ENCODE assay signal across 8 cellular contexts in the genomic region with DNA sequence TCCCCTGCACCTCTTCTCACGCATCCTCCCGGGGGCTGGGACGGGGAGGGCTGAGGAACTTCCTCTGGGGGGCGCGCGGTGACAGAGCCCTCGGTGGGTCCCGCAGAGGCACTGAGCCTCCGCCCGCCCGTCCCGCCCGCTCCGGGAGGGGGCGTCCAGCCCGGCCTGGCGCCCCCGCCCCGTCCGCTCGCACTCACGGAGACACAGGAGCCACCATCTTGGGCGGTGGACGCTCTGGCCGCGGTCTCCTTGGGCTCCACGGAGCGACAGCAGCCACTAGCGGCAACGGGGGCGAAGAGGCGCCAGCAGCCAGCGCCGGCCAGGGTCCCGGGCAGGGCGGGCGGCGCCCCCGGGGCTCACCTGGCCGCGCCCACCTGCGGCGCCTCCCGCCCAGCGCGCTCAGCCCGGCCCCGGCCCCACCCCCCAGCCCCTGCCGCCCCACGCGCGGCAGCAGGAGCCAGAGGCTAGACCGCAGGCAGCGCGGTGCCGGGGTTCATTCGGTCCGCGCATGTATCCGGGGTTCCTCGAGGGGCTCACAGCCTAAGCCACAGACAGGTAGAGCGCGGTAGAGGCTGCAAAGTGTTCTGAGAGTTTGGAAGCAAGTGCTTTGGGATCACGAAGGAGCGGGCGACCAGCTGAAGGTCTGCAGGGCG. TPM values are rescaled to one million over a fixed set of nuclear protein-coding genes. Genes with fewer than 3 reads are reported as not detected.
DNase-seq lines count a peak whose midpoint lies in the region; ATAC-seq and TF ChIP-seq lines count a peak whose summit lies in the region.

TSS of gene C17orf113 (minus strand) at position 242 of the 653 bp plus-strand sequence. CDS start 7,225 bp downstream, outside the sequence.

- no peaks in the 10 kb centered on the region for H3K9me3 ChIP-seq in ES-I3 (ENCODE audit: control insufficient read depth, insufficient read depth, low read length)
- H3K9me3 ChIP-seq in T-helper 17 cell (ENCODE audit: control insufficient read depth, low read length, poor library complexity, severe bottlenecking) = no peaks in the 10 kb centered on the region
- no peaks in the 10 kb centered on the region for H3K9me3 ChIP-seq in skeletal muscle tissue (ENCODE audit: control insufficient read depth in 3 of 3, low read length in 3 of 3)

- H3K4me3 Mint-ChIP-seq in IgD-negative memory B cell (peak within 1 kb of the TSS; percentile 75 to 96 (median 88)), T-helper 17 cell (peak within 1 kb of the TSS; percentile 81), brain (peak within 1 kb of the TSS; percentile 90 to 95 (median 93))

- H3K4me1 Mint-ChIP-seq in IgD-negative memory B cell (peaks cover 5 to 12% (median 5%) of the 10 kb centered on the region in 3 donors), T-helper 17 cell (peaks cover 12% of the 10 kb centered on the region), brain (peaks cover 47% of the 10 kb centered on the region)

- peaks cover 0 to 16% (median 3%) of the 10 kb centered on the region in 3 donors for H3K27me3 ChIP-seq in skeletal muscle tissue (ENCODE audit: control insufficient read depth in 3 of 3, insufficient read depth in 3 of 3, low read length in 3 of 3)

- H3K27ac Mint-ChIP-seq in IgD-negative memory B cell (peak within 1 kb of the TSS in 2 of 3 donors; percentile 39 to 64), T-helper 17 cell (peak within 1 kb of the TSS; percentile 49), brain (peak within 1 kb of the TSS; percentile 45 to 93 (median 84))

- no peak within 1 kb of the TSS for H3K27ac ChIP-seq in skeletal muscle tissue (ENCODE audit: low read depth, low read length)

- H3K4me1 ChIP-seq in ES-I3 (ENCODE audit: insufficient read depth, low read length) (peaks cover 21% of the 10 kb centered on the region), skeletal muscle tissue (ENCODE audit: control insufficient read depth in 3 of 3, insufficient read depth in 3 of 3, low read length in 3 of 3) (peaks cover 11 to 14% (median 13%) of the 10 kb centered on the region in 3 donors)

- ATAC-seq in T-helper 17 cell = peak; percentile 83
- ATAC-seq in HG03108 (IDR thresholded peaks at IDR 0.05; ENCODE audit: unreplicated experiment) = no peak
- no peak for ATAC-seq in GM19452 (IDR thresholded peaks at IDR 0.05; ENCODE audit: unreplicated experiment)

- H3K27me3 Mint-ChIP-seq in IgD-negative memory B cell (peaks cover 18% of the 10 kb centered on the region), T-helper 17 cell (peaks cover 39% of the 10 kb centered on the region), brain (peaks cover 53% of the 10 kb centered on the region)

- H3K9me3 Mint-ChIP-seq in IgD-negative memory B cell (no peaks in the 10 kb centered on the region), brain (no peaks in the 10 kb centered on the region)

- H3K9ac ChIP-seq in ES-I3 (ENCODE audit: low read depth, low read length) = peak within 1 kb of the TSS; percentile 58
- peak within 1 kb of the TSS; percentile 68 to 84 (median 81) for H3K9ac ChIP-seq in skeletal muscle tissue (ENCODE audit: low read depth in 1 of 3, low read length in 3 of 3)

- H3K36me3 ChIP-seq in ES-I3 (ENCODE audit: insufficient read depth, low read length) (no peaks in the 10 kb centered on the region), skeletal muscle tissue (ENCODE audit: control insufficient read depth in 3 of 3, insufficient read depth in 3 of 3, low read length in 3 of 3) (no peaks in the 10 kb centered on the region)

- peak within 1 kb of the TSS; percentile 68 to 76 (median 71) for H3K4me3 ChIP-seq in skeletal muscle tissue (ENCODE audit: low read length in 3 of 3)

- TF ChIP-seq CTCF in brain (conservative IDR thresholded peaks at IDR 0.05) = peak; percentile 60 to 69

- peak; percentile 15 to 28 (median 27) for DNase-seq in T-helper 17 cell
- DNase-seq in iPS-NIHi11 (ENCODE audit: low spot score) = peak; percentile 90

- peaks cover 3% of the 10 kb centered on the region for H3K36me3 Mint-ChIP-seq in IgD-negative memory B cell
- no peaks in the 10 kb centered on the region for H3K36me3 Mint-ChIP-seq in T-helper 17 cell (ENCODE audit: low read depth)
- no peaks in the 10 kb centered on the region for H3K36me3 Mint-ChIP-seq in brain

RNA-seq across cellular contexts. Expression of gene C17orf113, which starts in this region (rescaled TPM):
- polyA plus RNA-seq in IgD-negative memory B cell (0.48 TPM), brain (ENCODE audit: insufficient read depth, low read depth, low replicate concordance) (2.9 TPM)
- total RNA-seq in T-helper 17 cell (under 1 TPM; 0.65 to 0.85 TPM), skeletal muscle tissue (1.6 TPM)

Comparison
In these comparisons a context has a peak if more than half of its experiments do, and no peak if none do; other contexts are left out.
1. Peak in DNase-seq and ATAC-seq in T-helper 17 cell; RNA of the gene not detected or under 1 TPM.